ENCODE assay signal across 1 cellular context in genomic region chr2:190578158-190579057, GRCh38.
TF ChIP-seq lines count a peak whose summit lies in the region.

No MANE protein-coding gene starts in this region.

TF ChIP-seq in HepG2, 621 proteins besides CTCF, POLR2A, EP300 and RAD21 (continued from another document):
- TF ChIP-seq DPF2 (CRISPR knock-in tag; IDR thresholded peaks at IDR 0.05; ENCODE audit: borderline replicate concordance, low read depth) (0 out of 2 replicates have a peak, but pooled peaks have one; percentile 37), LCORL (IDR thresholded peaks at IDR 0.05) (no peak), LCORL (CRISPR knock-in tag; IDR thresholded peaks at IDR 0.05) (peak; percentile 41; the same call in 1 of the 2 replicates), ZNF580 (CRISPR knock-in tag; IDR thresholded peaks at IDR 0.05; ENCODE audit: borderline replicate concordance, low read depth) (no peak), NR2F6 (IDR thresholded peaks at IDR 0.05) (peak; percentile 64), NR2F6 (CRISPR knock-in tag; IDR thresholded peaks at IDR 0.05) (peak; percentile 74; the same call in 1 of the 2 replicates)
- TF ChIP-seq, protein P1, sequence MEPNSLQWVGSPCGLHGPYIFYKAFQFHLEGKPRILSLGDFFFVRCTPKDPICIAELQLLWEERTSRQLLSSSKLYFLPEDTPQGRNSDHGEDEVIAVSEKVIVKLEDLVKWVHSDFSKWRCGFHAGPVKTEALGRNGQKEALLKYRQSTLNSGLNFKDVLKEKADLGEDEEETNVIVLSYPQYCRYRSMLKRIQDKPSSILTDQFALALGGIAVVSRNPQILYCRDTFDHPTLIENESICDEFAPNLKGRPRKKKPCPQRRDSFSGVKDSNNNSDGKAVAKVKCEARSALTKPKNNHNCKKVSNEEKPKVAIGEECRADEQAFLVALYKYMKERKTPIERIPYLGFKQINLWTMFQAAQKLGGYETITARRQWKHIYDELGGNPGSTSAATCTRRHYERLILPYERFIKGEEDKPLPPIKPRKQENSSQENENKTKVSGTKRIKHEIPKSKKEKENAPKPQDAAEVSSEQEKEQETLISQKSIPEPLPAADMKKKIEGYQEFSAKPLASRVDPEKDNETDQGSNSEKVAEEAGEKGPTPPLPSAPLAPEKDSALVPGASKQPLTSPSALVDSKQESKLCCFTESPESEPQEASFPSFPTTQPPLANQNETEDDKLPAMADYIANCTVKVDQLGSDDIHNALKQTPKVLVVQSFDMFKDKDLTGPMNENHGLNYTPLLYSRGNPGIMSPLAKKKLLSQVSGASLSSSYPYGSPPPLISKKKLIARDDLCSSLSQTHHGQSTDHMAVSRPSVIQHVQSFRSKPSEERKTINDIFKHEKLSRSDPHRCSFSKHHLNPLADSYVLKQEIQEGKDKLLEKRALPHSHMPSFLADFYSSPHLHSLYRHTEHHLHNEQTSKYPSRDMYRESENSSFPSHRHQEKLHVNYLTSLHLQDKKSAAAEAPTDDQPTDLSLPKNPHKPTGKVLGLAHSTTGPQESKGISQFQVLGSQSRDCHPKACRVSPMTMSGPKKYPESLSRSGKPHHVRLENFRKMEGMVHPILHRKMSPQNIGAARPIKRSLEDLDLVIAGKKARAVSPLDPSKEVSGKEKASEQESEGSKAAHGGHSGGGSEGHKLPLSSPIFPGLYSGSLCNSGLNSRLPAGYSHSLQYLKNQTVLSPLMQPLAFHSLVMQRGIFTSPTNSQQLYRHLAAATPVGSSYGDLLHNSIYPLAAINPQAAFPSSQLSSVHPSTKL (CRISPR knock-in tag; IDR thresholded peaks at IDR 0.05): peak; percentile 24; the same call in 1 of the 2 replicates
TF ChIP-seq in HepG2: peak in this region for 23.
